ENCODE assay signal across 26 cellular contexts in genomic region chr10:77074104-77074638, GRCh38.
A peak's percentile ranks its signal among the peaks of the same experiment; 100 is the strongest.
DNase-seq lines count a peak whose midpoint lies in the region; ATAC-seq, FAIRE-seq and TF ChIP-seq lines count a peak whose summit lies in the region.
"Had no signal": no experiment of that assay in that cellular context is flagged by ENCODE, and none has a peak within 500 bp of the region (broad histone marks: within the 10 kb centered on the region; RNA-seq: fewer than 3 reads in every experiment).

No MANE protein-coding gene starts in this region.

- no peaks in the 10 kb centered on the region for H3K79me2 ChIP-seq in osteoblast (ENCODE audit: insufficient read depth, low read length)

- H3K4me1 ChIP-seq in gastroesophageal sphincter (peaks cover 3 to 75% (median 10%) of the 10 kb centered on the region in 3 donors), osteoblast (ENCODE audit: insufficient read depth, low read length) (no peaks in the 10 kb centered on the region), suprapubic skin (peaks cover 34% of the 10 kb centered on the region)

- TF ChIP-seq POLR2A in gastroesophageal sphincter (IDR thresholded peaks at IDR 0.05) = no peak
- no peak for TF ChIP-seq POLR2A in suprapubic skin (IDR thresholded peaks at IDR 0.05)

- no peak for TF ChIP-seq CTCF in D721Med (IDR thresholded peaks at IDR 0.05; ENCODE audit: insufficient read depth, missing control alignments)
- no peak for TF ChIP-seq CTCF in gastroesophageal sphincter (IDR thresholded peaks at IDR 0.05)
- TF ChIP-seq CTCF in osteoblast (IDR thresholded peaks at IDR 0.05; ENCODE audit: extremely low read depth, low read depth, low read length) = no peak
- no peak for TF ChIP-seq CTCF in suprapubic skin (IDR thresholded peaks at IDR 0.05)
- TF ChIP-seq CTCF in GM10266 (IDR thresholded peaks at IDR 0.05; ENCODE audit: control insufficient read depth, insufficient read depth, low read depth, missing control alignments) = no peak

- no peaks in the 10 kb centered on the region for H3K9me3 ChIP-seq in gastroesophageal sphincter
- H3K9me3 ChIP-seq in osteoblast (ENCODE audit: low read depth, low read length) = no peaks in the 10 kb centered on the region
- no peaks in the 10 kb centered on the region for H3K9me3 ChIP-seq in suprapubic skin
- H3K9me3 ChIP-seq: BLaER1 had no signal

- H3K27me3 ChIP-seq in gastroesophageal sphincter (no peaks in the 10 kb centered on the region), osteoblast (ENCODE audit: insufficient read depth, low read length) (no peaks in the 10 kb centered on the region), suprapubic skin (no peaks in the 10 kb centered on the region)
- H3K27me3 ChIP-seq: BLaER1 had no signal

- WGBS in gastroesophageal sphincter (ENCODE audit: low coverage in 1 of 2), 2 donors = 31 to 40% methylated on average over 2 of the region's 2 CpGs
- 55% methylated on average over 2 of the region's 2 CpGs for WGBS in suprapubic skin

- no peak overlapping the region for H3K4me3 ChIP-seq in gastroesophageal sphincter
- no peak overlapping the region for H3K4me3 ChIP-seq in osteoblast (ENCODE audit: insufficient read depth, low read length)
- H3K4me3 ChIP-seq in suprapubic skin = no peak overlapping the region
- H3K4me3 ChIP-seq: BLaER1, GM23338, PC-9 had no signal

- H3K36me3 ChIP-seq in gastroesophageal sphincter (peaks cover 0 to 56% of the 10 kb centered on the region in 2 donors), osteoblast (ENCODE audit: insufficient read depth, low read length) (peaks cover 8% of the 10 kb centered on the region), suprapubic skin (no peaks in the 10 kb centered on the region)
- H3K36me3 ChIP-seq: BLaER1 had no signal

- TF ChIP-seq EP300 in gastroesophageal sphincter (IDR thresholded peaks at IDR 0.05) (no peak), suprapubic skin (IDR thresholded peaks at IDR 0.05) (no peak)

- DNase-seq in D721Med (ENCODE audit: insufficient read length, low spot score) (no peak), osteoblast (ENCODE audit: insufficient read length, low spot score, missing footprints) (peak; percentile 47), suprapubic skin (ENCODE audit: low spot score in 2 of 2) (no peak), GM10266 (ENCODE audit: extremely low spot score) (no peak), Ammon's horn (ENCODE audit: low spot score) (no peak), RKO (ENCODE audit: low spot score) (no peak)
- no peak for DNase-seq in stimulated activated CD4-positive, alpha-beta T cell treated with anti-CD3 and anti-CD28 coated beads, Interleukin-2, amount 100 ng/mL, for 24 hours
- DNase-seq: 8988T; ACHN; CD4-positive, CD25-positive, alpha-beta regulatory T cell; H9; KBM-7; NCI-H1105 treated with DMSO at 0.1 percent for 48 hours; NCI-H146; NCI-H1930; NCI-H446 treated with DMSO at 0.1 percent for 48 hours; NCI-H526; NK-92 treated with Interleukin-12 subunit alpha and Interleukin-12 subunit beta, amount 100 ng/mL, for 24 hours; PC-9; SHP77 had no signal

- H3K27ac ChIP-seq in gastroesophageal sphincter = peak overlapping the region; percentile 7 to 72 (median 52)
- H3K27ac ChIP-seq in osteoblast (ENCODE audit: low read depth, low read length) = no peak overlapping the region
- peak overlapping the region; percentile 58 for H3K27ac ChIP-seq in suprapubic skin
- H3K27ac ChIP-seq: BLaER1, PC-9, RWPE1 had no signal

- no peaks in the 10 kb centered on the region for H4K20me1 ChIP-seq in osteoblast (ENCODE audit: insufficient read depth, low read length)
- H4K20me1 ChIP-seq: BLaER1 had no signal

- no peak overlapping the region for H3K4me2 ChIP-seq in osteoblast (ENCODE audit: insufficient read depth, low read length)
- H3K4me2 ChIP-seq: BLaER1, GM23338, PC-9 had no signal

- FAIRE-seq in D721Med (lab: Jason Lieb, UNC) = peak; percentile 6
- FAIRE-seq: GM18507, HTR-8/SVneo had no signal

- ATAC-seq in gastroesophageal sphincter = no peak
- ATAC-seq: GM23338 had no signal

- no peak overlapping the region for H2AFZ ChIP-seq in osteoblast (ENCODE audit: low read length)
- H2AFZ ChIP-seq: GM23338, PC-9 had no signal
